10 cellular contexts compared by ENCODE assay signal in genomic region chr3:161171639-161172552, GRCh38. TPM values are rescaled to one million over a fixed set of nuclear protein-coding genes. Genes with fewer than 3 reads are reported as not detected.
DNase-seq lines count a peak whose midpoint lies in the region; ATAC-seq and TF ChIP-seq lines count a peak whose summit lies in the region.
"Had no signal": no experiment of that assay in that cellular context is flagged by ENCODE, and none has a peak within 500 bp of the region (broad histone marks: within the 10 kb centered on the region; RNA-seq: fewer than 3 reads in every experiment).

No MANE protein-coding gene starts in this region.

- H3K4me3 ChIP-seq in ACC112 (ENCODE audit: low read depth, low read length) (no peak overlapping the region), WERI-Rb-1 (ENCODE audit: low read depth, low read length) (no peak overlapping the region), right atrium auricular region (no peak overlapping the region), gastroesophageal sphincter (no peak overlapping the region)

- H2BK5ac ChIP-seq in H9 (ENCODE audit: insufficient read length, low read length), result no peak overlapping the region

- H3K27ac ChIP-seq in ACC112 (ENCODE audit: low read depth, low read length) (peak overlapping the region; percentile 30), H9 (ENCODE audit: insufficient read length, low read depth, low read length) (no peak overlapping the region), WERI-Rb-1 (no peak overlapping the region), right atrium auricular region (peak overlapping the region; percentile 46 to 60), gastroesophageal sphincter (no peak overlapping the region)

- no peak overlapping the region for H2BK20ac ChIP-seq in H9 (ENCODE audit: low read depth, low read length, poor library complexity, severe bottlenecking)

- H4K91ac ChIP-seq in H9 (ENCODE audit: insufficient read length, low read depth, low read length), result no peak overlapping the region

- H2AK5ac ChIP-seq in H9 (ENCODE audit: insufficient read length, low read length), result no peak overlapping the region

- H3K18ac ChIP-seq in H9 (ENCODE audit: insufficient read length, low read depth, low read length), result no peak overlapping the region

- H3K27me3 Mint-ChIP-seq in H9 (ENCODE audit: low read depth), result no peaks in the 10 kb centered on the region
- H3K27me3 Mint-ChIP-seq in activated CD4-positive, alpha-beta T cell treated with anti-CD3 and anti-CD28 coated beads, Interleukin-2, amount 10 ng/mL, durations not matched to agents 24 days and 14 days, result peaks cover 2% of the 10 kb centered on the region

- TF ChIP-seq POLR2A in gastroesophageal sphincter (IDR thresholded peaks at IDR 0.05), result no peak

- H2BK12ac ChIP-seq in H9 (ENCODE audit: insufficient read length, low read depth, low read length), result no peak overlapping the region

- no CpG with 5 or more reads among the region's 2 CpGs for WGBS in H9 (ENCODE audit: extremely low coverage, insufficient read length, low lambda C conversion rate)
- WGBS in gastroesophageal sphincter (ENCODE audit: low coverage in 1 of 2), 2 donors, result 80 to 82% methylated on average over 2 of the region's 2 CpGs

- TF ChIP-seq EP300 in gastroesophageal sphincter (IDR thresholded peaks at IDR 0.05), result no peak

- H4K5ac ChIP-seq in H9 (ENCODE audit: insufficient read length, low read depth, low read length), result no peak overlapping the region

- H2AFZ ChIP-seq in ACC112 (ENCODE audit: low read length, unreplicated experiment), result peak overlapping the region; percentile 68
- H2AFZ ChIP-seq in H9 (ENCODE audit: low read length), result no peak overlapping the region

- H3K23ac ChIP-seq in H9 (ENCODE audit: insufficient read length, low read depth, low read length), result no peak overlapping the region

- no peaks in the 10 kb centered on the region for H3K79me1 ChIP-seq in H9 (ENCODE audit: insufficient read depth, low read depth, low read length, poor library complexity, severe bottlenecking)

- no peak for ATAC-seq in GM18867 (IDR thresholded peaks at IDR 0.05; ENCODE audit: unreplicated experiment)
- ATAC-seq in gastroesophageal sphincter, result no peak
- no peak for ATAC-seq in GM21515 (IDR thresholded peaks at IDR 0.05; ENCODE audit: unreplicated experiment)

- intact Hi-C loops in activated CD4-positive, alpha-beta T cell treated with anti-CD3 and anti-CD28 coated beads, Interleukin-2, amount 10 ng/mL, durations not matched to agents 24 days and 14 days (cut with micrococcal nuclease), result no loop called here

- H3K79me2 ChIP-seq in ACC112 (ENCODE audit: control insufficient read depth, insufficient read depth, low read length, unreplicated experiment), result no peaks in the 10 kb centered on the region
- H3K79me2 ChIP-seq in H9 (ENCODE audit: insufficient read depth, low read length), result no peaks in the 10 kb centered on the region

- no peaks in the 10 kb centered on the region for H3K9me3 ChIP-seq in H9 (ENCODE audit: control insufficient read depth, low read depth, low read length)
- no peaks in the 10 kb centered on the region for H3K9me3 ChIP-seq in WERI-Rb-1 (ENCODE audit: severe bottlenecking)
- no peaks in the 10 kb centered on the region for H3K9me3 ChIP-seq in right atrium auricular region
- H3K9me3 ChIP-seq in gastroesophageal sphincter, result no peaks in the 10 kb centered on the region

- H3K27me3 ChIP-seq in ACC112 (ENCODE audit: insufficient read depth, low read length) (no peaks in the 10 kb centered on the region), H9 (ENCODE audit: insufficient read depth, low read length) (no peaks in the 10 kb centered on the region), WERI-Rb-1 (ENCODE audit: insufficient read depth, low read depth, severe bottlenecking) (no peaks in the 10 kb centered on the region), right atrium auricular region (no peaks in the 10 kb centered on the region), gastroesophageal sphincter (no peaks in the 10 kb centered on the region)

- H4K20me1 ChIP-seq in H9 (ENCODE audit: control insufficient read depth, insufficient read depth, insufficient read length), result no peaks in the 10 kb centered on the region

- no peak overlapping the region for H3T11ph ChIP-seq in H9 (ENCODE audit: low read length)

- no peak overlapping the region for H3K56ac ChIP-seq in H9 (ENCODE audit: insufficient read length, low read depth, low read length)

- H3K4me1 ChIP-seq in ACC112 (ENCODE audit: control insufficient read depth, insufficient read depth, low read length, unreplicated experiment), result peaks cover 15% of the 10 kb centered on the region
- H3K4me1 ChIP-seq in H9 (ENCODE audit: insufficient read depth, low read length), result no peaks in the 10 kb centered on the region
- H3K4me1 ChIP-seq in right atrium auricular region, result peaks cover 0 to 8% of the 10 kb centered on the region in 2 donors
- H3K4me1 ChIP-seq in gastroesophageal sphincter, result peaks cover 0 to 8% (median 3%) of the 10 kb centered on the region in 3 donors

- H2BK120ac ChIP-seq in H9 (ENCODE audit: low read depth, low read length, poor library complexity, severe bottlenecking), result no peak overlapping the region

- DNase-seq in H9 (no peak), WERI-Rb-1 (no peak), right atrium auricular region (ENCODE audit: low spot score) (no peak)
- DNase-seq in activated CD4-positive, alpha-beta T cell treated with anti-CD3 and anti-CD28 coated beads, Interleukin-2, amount 10 ng/mL, durations not matched to agents 24 days and 14 days, result no peak
- DNase-seq: activated CD8-positive, alpha-beta memory T cell treated with anti-CD3 and anti-CD28 coated beads for 24 hours; DND-41 had no signal

- H3K9me3 Mint-ChIP-seq in H9, result peaks cover 0 to 5% of the 10 kb centered on the region in 2 experiments; a peak in 1 of 5 replicates
- no peaks in the 10 kb centered on the region for H3K9me3 Mint-ChIP-seq in activated CD4-positive, alpha-beta T cell treated with anti-CD3 and anti-CD28 coated beads, Interleukin-2, amount 10 ng/mL, durations not matched to agents 24 days and 14 days

- no peaks in the 10 kb centered on the region for H3K36me3 ChIP-seq in ACC112 (ENCODE audit: insufficient read depth, low read length)
- H3K36me3 ChIP-seq in WERI-Rb-1, result no peaks in the 10 kb centered on the region
- H3K36me3 ChIP-seq in right atrium auricular region, result no peaks in the 10 kb centered on the region
- no peaks in the 10 kb centered on the region for H3K36me3 ChIP-seq in gastroesophageal sphincter

- no peak overlapping the region for H3K27ac Mint-ChIP-seq in H9
- H3K27ac Mint-ChIP-seq in activated CD4-positive, alpha-beta T cell treated with anti-CD3 and anti-CD28 coated beads, Interleukin-2, amount 10 ng/mL, durations not matched to agents 24 days and 14 days, result no peak overlapping the region

- no peak overlapping the region for H2BK15ac ChIP-seq in H9 (ENCODE audit: low read depth, low read length)

- no peaks in the 10 kb centered on the region for H3K36me3 Mint-ChIP-seq in H9 (ENCODE audit: insufficient read depth in 1 of 3, low read depth in 3 of 3)
- no peaks in the 10 kb centered on the region for H3K36me3 Mint-ChIP-seq in activated CD4-positive, alpha-beta T cell treated with anti-CD3 and anti-CD28 coated beads, Interleukin-2, amount 10 ng/mL, durations not matched to agents 24 days and 14 days (ENCODE audit: low read depth)

- no peaks in the 10 kb centered on the region for H3K23me2 ChIP-seq in H9 (ENCODE audit: insufficient read length, low read depth, low read length, poor library complexity, severe bottlenecking)

- H3K9ac ChIP-seq in H9 (ENCODE audit: extremely low read depth, insufficient read length, low read length), result no peak overlapping the region

- H4K8ac ChIP-seq in H9 (replicated peaks; ENCODE audit: insufficient read length, low read depth, low read length), result no peak overlapping the region

- TF ChIP-seq CTCF in H9 (conservative IDR thresholded peaks at IDR 0.05) (peak; percentile 70), WERI-Rb-1 (IDR thresholded peaks at IDR 0.05; ENCODE audit: low read depth, low read length) (0 out of 2 replicates have a peak, but pooled peaks have one; percentile 4), right atrium auricular region (IDR thresholded peaks at IDR 0.05) (peak in 1 of 2 donors; percentile 38), gastroesophageal sphincter (IDR thresholded peaks at IDR 0.05) (no peak)

- no peak overlapping the region for H3K14ac ChIP-seq in H9 (ENCODE audit: insufficient read depth, low read length)

- no peak overlapping the region for H3K4me2 ChIP-seq in H9 (ENCODE audit: insufficient read depth, insufficient read length, low read length)

- H3K4ac ChIP-seq in H9 (ENCODE audit: low read depth, low read length), result no peak overlapping the region

- H3K4me3 Mint-ChIP-seq in H9, result no peak overlapping the region
- no peak overlapping the region for H3K4me3 Mint-ChIP-seq in activated CD4-positive, alpha-beta T cell treated with anti-CD3 and anti-CD28 coated beads, Interleukin-2, amount 10 ng/mL, durations not matched to agents 24 days and 14 days

- no peaks in the 10 kb centered on the region for H3K4me1 Mint-ChIP-seq in H9
- H3K4me1 Mint-ChIP-seq in activated CD4-positive, alpha-beta T cell treated with anti-CD3 and anti-CD28 coated beads, Interleukin-2, amount 10 ng/mL, durations not matched to agents 24 days and 14 days, result no peaks in the 10 kb centered on the region

RNA-seq across cellular contexts. Expression of gene NMD3, which starts 49.2 kb away (rescaled TPM):
- total RNA-seq in H9 (2021) (55.5 and 55.6 TPM in 2 replicates), right atrium auricular region (10 to 100 TPM; 33.2 to 40.8 TPM), gastroesophageal sphincter (10 to 100 TPM; 26.1 to 72.8 (median 51.8) TPM)
- total RNA-seq in activated CD4-positive, alpha-beta T cell treated with anti-CD3 and anti-CD28 coated beads, Interleukin-2, amount 10 ng/mL, durations not matched to agents 24 days and 14 days, result 78.2 and 81.8 TPM in 2 replicates

Comparison
In these comparisons a context has a peak if more than half of its experiments do, and no peak if none do; other contexts are left out.
1. H3K27ac ChIP-seq: peak in ACC112 (single experiment) and right atrium auricular region (2 of 2); none in H9 (single experiment), WERI-Rb-1 (single experiment) and gastroesophageal sphincter (0 of 4).
2. CTCF ChIP-seq: peak in H9 (single experiment) and WERI-Rb-1 (single experiment); none in gastroesophageal sphincter (0 of 4).